26 cellular contexts compared by ENCODE assay signal in genomic region chr12:104801005-104801404, GRCh38.
"Had no signal": no experiment of that assay in that cellular context is flagged by ENCODE, and none has a peak within 500 bp of the region (broad histone marks: within the 10 kb centered on the region; RNA-seq: fewer than 3 reads in every experiment).

No MANE protein-coding gene starts in this region.

- H3K4me1 ChIP-seq: suprapubic skin, thyroid gland, tibial nerve, transverse colon, upper lobe of left lung, upper lobe of right lung, uterus, vagina had no signal

- H3K27me3 ChIP-seq: stomach, suprapubic skin, thyroid gland, tibial artery, tibial nerve, transverse colon, upper lobe of left lung, upper lobe of right lung, uterus, vagina had no signal

- DNase-seq: stimulated activated CD4-positive, alpha-beta T cell treated with anti-CD3 and anti-CD28 coated beads, Interleukin-2, amount 100 ng/mL, for 48 hours; stimulated activated CD4-positive, alpha-beta T cell treated with anti-CD3 and anti-CD28 coated beads, Interleukin-4, amount 100 ng/mL, for 1 hour; stimulated activated CD4-positive, alpha-beta T cell treated with anti-CD3 and anti-CD28 coated beads, Interleukin-4, amount 100 ng/mL, for 24 hours; stimulated activated CD4-positive, alpha-beta T cell treated with anti-CD3 and anti-CD28 coated beads, Interleukin-4, amount 100 ng/mL, for 4 hours; stimulated activated CD8-positive, alpha-beta memory T cell treated with anti-CD3 and anti-CD28 coated beads, Interleukin-4, amount 100 ng/mL, for 48 hours; stimulated activated naive B cell treated with anti-CD40 and anti-IgM and Interleukin-4, amounts not matched to agents 10 μg/mL and 1 μg/mL and 100 μg/mL, for 72 hours; stimulated activated naive CD4-positive, alpha-beta T cell; stimulated activated naive CD4-positive, alpha-beta T cell treated with Interleukin-2 at 50 U/mL for 16 hours; stimulated activated naive CD8-positive, alpha-beta T cell treated with anti-CD3 and anti-CD28 coated beads, Interleukin-15, amount 100 ng/mL, for 72 hours; stimulated activated naive CD8-positive, alpha-beta T cell treated with anti-CD3 and anti-CD28 coated beads, Interleukin-15, Interleukin-2, amounts not matched to agents 100 U/mL and 50 U/mL, for 24 hours; stomach; substantia nigra; thyroid gland; tibial artery; transverse colon; trophoblast cell; upper lobe of left lung; upper lobe of right lung; uterus had no signal

- H3K4me3 ChIP-seq: stomach, suprapubic skin, thoracic aorta, thyroid gland, tibial artery, tibial nerve, transverse colon, upper lobe of left lung, upper lobe of right lung, uterus, vagina had no signal

- H3K27ac ChIP-seq: stomach, suprapubic skin, thoracic aorta, thyroid gland, tibial artery, tibial nerve, transverse colon, upper lobe of left lung, upper lobe of right lung, uterus, vagina had no signal

- H3K9me3 ChIP-seq: stomach, suprapubic skin, thoracic aorta, thyroid gland, tibial artery, tibial nerve, transverse colon, upper lobe of left lung, upper lobe of right lung, uterus, vagina had no signal

- H3K36me3 ChIP-seq: stomach, suprapubic skin, thoracic aorta, thyroid gland, tibial artery, tibial nerve, transverse colon, upper lobe of left lung, upper lobe of right lung, uterus, vagina had no signal

- ATAC-seq: stimulated activated effector memory CD8-positive, alpha-beta T cell treated with anti-CD3 and anti-CD28 coated beads, Interleukin-12 subunit alpha, Interleukin-12 subunit beta, amount 100 ng/mL, for 72 hours; stimulated activated memory B cell treated with anti-CD40 and anti-IgM and Interleukin-4, amounts not matched to agents 10 μg/mL and 1 μg/mL and 100 μg/mL, for 72 hours; stimulated activated naive B cell treated with anti-CD40 and anti-IgM and Interleukin-4, amounts not matched to agents 10 μg/mL and 1 μg/mL and 100 μg/mL, for 72 hours; stimulated activated naive CD8-positive, alpha-beta T cell treated with anti-CD3 and anti-CD28 coated beads, Interleukin-15, amount 100 ng/mL, for 72 hours; stimulated activated naive CD8-positive, alpha-beta T cell treated with anti-CD3 and anti-CD28 coated beads, Interleukin-15, Interleukin-2, amounts not matched to agents 100 U/mL and 50 U/mL, for 24 hours; upper lobe of right lung had no signal

- FAIRE-seq: urothelium cell line had no signal
